8 cellular contexts compared by ENCODE assay signal in the genomic region with DNA sequence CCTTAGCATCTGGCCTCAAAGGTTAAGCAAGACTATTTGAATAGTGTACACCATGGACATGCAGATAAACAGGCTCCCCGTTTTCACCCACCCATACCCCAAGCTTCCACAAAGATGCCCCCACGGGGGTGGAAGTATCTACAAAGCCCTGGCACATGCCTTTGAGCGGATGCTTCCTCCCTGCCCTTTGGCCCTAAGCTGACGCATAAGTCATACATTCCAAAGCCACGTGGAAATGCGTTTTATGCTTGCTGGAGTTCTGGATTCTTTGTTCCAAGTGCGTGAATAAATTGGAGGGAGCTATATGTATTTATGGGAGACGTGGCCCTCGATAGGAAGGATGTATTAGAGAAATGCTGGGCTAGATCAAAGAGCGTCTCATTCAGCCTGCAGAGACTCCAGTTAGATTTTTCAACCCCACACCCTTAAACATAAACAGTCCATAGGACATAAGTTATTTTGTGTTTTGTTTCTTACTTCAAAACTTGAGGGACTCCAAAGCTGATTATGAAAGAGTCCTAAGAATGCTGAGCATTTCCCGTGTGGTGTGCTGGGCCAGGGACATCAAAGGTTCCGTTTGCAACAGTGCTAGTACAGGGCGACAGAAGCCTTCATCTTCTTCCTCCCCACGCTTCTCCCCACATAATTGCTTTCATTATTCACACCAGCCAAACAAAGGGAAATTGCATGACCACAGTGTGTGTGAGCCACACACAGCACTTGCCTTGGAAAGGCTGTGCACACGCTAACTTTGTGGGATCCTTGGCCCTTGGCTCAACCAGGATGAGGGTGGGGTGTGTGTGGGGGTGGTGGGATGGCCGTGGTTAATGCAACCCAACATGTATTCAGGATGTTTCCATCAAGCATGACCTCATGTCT.
DNase-seq lines count a peak whose midpoint lies in the region; ATAC-seq and TF ChIP-seq lines count a peak whose summit lies in the region.

No MANE protein-coding gene starts in this region.

- no peaks in the 10 kb centered on the region for H3K9me3 ChIP-seq in CD4-positive, alpha-beta T cell (ENCODE audit: control insufficient read depth, low read length)

- no peaks in the 10 kb centered on the region for H3K36me3 Mint-ChIP-seq in CD4-positive, alpha-beta T cell (ENCODE audit: low read depth)
- H3K36me3 Mint-ChIP-seq in nephron (ENCODE audit: low read depth): no peaks in the 10 kb centered on the region

- H3K9me3 Mint-ChIP-seq in CD4-positive, alpha-beta T cell: no peaks in the 10 kb centered on the region
- no peaks in the 10 kb centered on the region for H3K9me3 Mint-ChIP-seq in nephron

- POLR2A ChIA-PET in CD4-positive, alpha-beta T cell (lab: Charles Lee): interaction anchor here (0.8 to 2.1 kb wide), 5 partner anchors 30 to 119 kb away, joined by 3 to 11 read pairs (median 4); partner anchors contain the start of genes ARSG and SLC16A6

- H3K4me1 Mint-ChIP-seq in CD4-positive, alpha-beta T cell (ENCODE audit: low read depth): peaks cover 31% of the 10 kb centered on the region
- peaks cover 26% of the 10 kb centered on the region for H3K4me1 Mint-ChIP-seq in nephron

- H3K27me3 Mint-ChIP-seq in CD4-positive, alpha-beta T cell: no peaks in the 10 kb centered on the region
- no peaks in the 10 kb centered on the region for H3K27me3 Mint-ChIP-seq in nephron (ENCODE audit: low read depth)

- H3K4me3 Mint-ChIP-seq in CD4-positive, alpha-beta T cell: peak overlapping the region; percentile 60
- H3K4me3 Mint-ChIP-seq in nephron: no peak overlapping the region

- intact Hi-C loops in CD4-positive, alpha-beta T cell (cut with DNase I, micrococcal nuclease): no loop called here

- peak overlapping the region; percentile 16 for H3K27ac Mint-ChIP-seq in CD4-positive, alpha-beta T cell
- H3K27ac Mint-ChIP-seq in nephron: peak overlapping the region in 2 of 3 experiments; percentile 15 to 36

- TF ChIP-seq CTCF in CD4-positive, alpha-beta T cell (IDR thresholded peaks at IDR 0.05): no peak
- no peak for TF ChIP-seq CTCF in nephron (IDR thresholded peaks at IDR 0.05; ENCODE audit: unreplicated experiment in 3 of 3)

- CTCF ChIA-PET in CD4-positive, alpha-beta T cell (lab: Charles Lee): interaction anchor here (1.0 to 1.1 kb wide), 2 partner anchors 11 to 52 kb away, joined by 3 read pairs; no protein-coding TSS in a partner anchor

- H3K27ac ChIP-seq in CD4-positive, alpha-beta T cell (ENCODE audit: low read depth, low read length): no peak overlapping the region

- ATAC-seq in CD4-positive, alpha-beta T cell (ENCODE audit: poor library complexity): peak; percentile 61

- DNase-seq in CD4-positive, alpha-beta T cell: no peak
- DNase-seq in NCI-H460 (ENCODE audit: extremely low read depth, low read depth) (peak; percentile 99), dermis blood vessel endothelial cell (peak; percentile 96), ecto neural progenitor cell (ENCODE audit: low spot score) (no peak), NCI-H524 (lab: John Stamatoyannopoulos, UW) (no peak), DMS114 treated with DMSO at 0.1 percent for 48 hours (lab: John Stamatoyannopoulos, UW; ENCODE audit: unreplicated experiment) (no peak), RPMI8226 (no peak)

- no peaks in the 10 kb centered on the region for H3K27me3 ChIP-seq in CD4-positive, alpha-beta T cell (ENCODE audit: control insufficient read depth, insufficient read depth, low read length)

Comparison
In these comparisons a context has a peak if more than half of its experiments do, and no peak if none do; other contexts are left out.
1. DNase-seq: peak in NCI-H460 (single experiment) and dermis blood vessel endothelial cell (single experiment); none in CD4-positive, alpha-beta T cell (0 of 10), ecto neural progenitor cell (single experiment), NCI-H524 (0 of 2), DMS114 treated with DMSO at 0.1 percent for 48 hours (single experiment) and RPMI8226 (single experiment).